ENCODE assay signal across 9 cellular contexts in the genomic region with DNA sequence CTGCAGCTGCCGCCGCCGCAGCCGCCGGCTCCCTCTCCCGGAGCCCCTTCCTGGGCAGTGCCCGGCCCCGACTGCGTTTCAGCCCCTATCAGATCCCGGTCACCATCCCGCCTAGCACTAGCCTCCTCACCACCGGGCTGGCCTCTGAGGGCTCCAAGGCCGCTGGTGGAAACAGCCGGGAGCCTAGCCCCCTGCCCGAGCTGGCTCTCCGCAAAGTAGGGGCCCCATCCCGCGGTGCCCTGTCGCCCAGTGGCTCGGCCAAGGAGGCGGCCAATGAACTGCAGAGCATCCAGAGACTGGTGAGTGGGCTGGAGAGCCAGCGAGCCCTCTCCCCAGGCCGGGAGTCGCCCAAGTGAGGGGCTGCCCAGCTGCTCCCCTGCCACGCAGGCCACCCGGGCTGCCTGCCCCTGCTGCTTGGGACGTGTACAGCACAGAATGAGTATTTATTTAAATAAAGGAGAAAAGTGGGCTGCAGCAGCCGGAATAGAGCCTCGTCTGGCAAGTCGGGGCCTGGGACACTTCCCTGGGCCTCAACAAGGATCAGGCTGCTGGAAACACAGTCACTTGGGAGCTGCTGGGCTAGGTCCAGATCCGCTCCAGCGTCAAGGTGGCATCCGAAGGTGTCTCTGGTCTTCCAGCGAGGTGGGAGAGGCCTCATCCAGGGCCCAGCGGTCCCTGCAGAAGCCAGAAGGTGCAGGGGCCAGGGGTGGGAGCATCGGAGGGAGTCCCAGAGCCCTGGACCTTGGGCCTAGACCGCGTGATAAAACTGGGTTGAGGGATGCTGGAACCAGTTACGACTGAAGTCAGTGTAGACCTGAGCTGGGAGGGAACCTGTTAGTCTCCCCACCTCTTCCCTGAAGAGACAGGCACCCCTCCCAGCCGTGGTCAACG. TPM values are rescaled to one million over a fixed set of nuclear protein-coding genes. Genes with fewer than 3 reads are reported as not detected.
DNase-seq lines count a peak whose midpoint lies in the region; ATAC-seq, FAIRE-seq and TF ChIP-seq lines count a peak whose summit lies in the region.
"Had no signal": no experiment of that assay in that cellular context is flagged by ENCODE, and none has a peak within 500 bp of the region (broad histone marks: within the 10 kb centered on the region; RNA-seq: fewer than 3 reads in every experiment).

No MANE protein-coding gene starts in this region.

- TF ChIP-seq RAD21 in HepG2 (CRISPR knock-in tag; IDR thresholded peaks at IDR 0.05), result no peak

- peaks cover 49% of the 10 kb centered on the region for H3K27me3 Mint-ChIP-seq in activated CD4-positive, alpha-beta T cell treated with anti-CD3 and anti-CD28 coated beads for 36 hours
- peaks cover 71% of the 10 kb centered on the region for H3K27me3 Mint-ChIP-seq in activated naive CD8-positive, alpha-beta T cell treated with anti-CD3 and anti-CD28 coated beads for 36 hours

- no peak overlapping the region for H2AFZ ChIP-seq in HepG2 (ENCODE audit: low read length)

- in situ Hi-C loops in HepG2 (cut with HindIII; ENCODE audit: extremely low pct_ligation_motif_present, low pct_unique_long_range_greater_than_20kb), result no loop called here

- no peaks in the 10 kb centered on the region for H4K20me1 ChIP-seq in HepG2 (ENCODE audit: insufficient read depth, low read length)

- no peaks in the 10 kb centered on the region for H3K27me3 ChIP-seq in HepG2 (ENCODE audit: control insufficient read depth in 1 of 2, insufficient read depth in 2 of 2, low read length in 2 of 2)
- peaks cover 0 to 37% of the 10 kb centered on the region in 2 donors for H3K27me3 ChIP-seq in tibial nerve

- POLR2A ChIA-PET in activated CD4-positive, alpha-beta T cell treated with anti-CD3 and anti-CD28 coated beads for 36 hours (lab: Charles Lee), result no interaction called here
- POLR2A ChIA-PET in HepG2 (lab: Yijun Ruan, JAX), result interaction anchor here (1.0 to 3.7 kb wide), 2 partner anchors 9 to 53 kb away, joined by 3 to 19 read pairs; partner anchors contain the start of gene TBX2

- H3K4me3 ChIP-seq in HepG2 (replicated peaks in 1 of 3; ENCODE audit: insufficient read depth in 1 of 3, low read depth in 2 of 3, low read length in 3 of 3), result 0 out of 6 replicates have a peak overlapping the region, but pooled peaks of 1 of the 3 experiments have one; percentile 77
- peak overlapping the region in 1 of 4 donors; percentile 85 for H3K4me3 ChIP-seq in tibial nerve

- no peaks in the 10 kb centered on the region for H3K36me3 Mint-ChIP-seq in activated CD4-positive, alpha-beta T cell treated with anti-CD3 and anti-CD28 coated beads for 36 hours (ENCODE audit: low read depth)
- no peaks in the 10 kb centered on the region for H3K36me3 Mint-ChIP-seq in activated naive CD8-positive, alpha-beta T cell treated with anti-CD3 and anti-CD28 coated beads for 36 hours

- H3K27ac ChIP-seq in HepG2 (ENCODE audit: extremely low read length, insufficient read depth, low read length), result no peak overlapping the region
- peak overlapping the region; percentile 59 to 95 (median 82) for H3K27ac ChIP-seq in tibial nerve

- WGBS in HepG2 (ENCODE audit: low lambda C conversion rate), result 95% methylated on average over 41 of the region's 41 CpGs
- WGBS in tibial nerve, 2 donors, result 62 to 67% methylated on average over 37 to 40 of the region's 41 CpGs

- peak overlapping the region; percentile 92 for H3K4me2 ChIP-seq in HepG2 (ENCODE audit: low read depth, low read length)

- intact Hi-C loops in activated CD4-positive, alpha-beta T cell treated with anti-CD3 and anti-CD28 coated beads for 36 hours (cut with DNase I, micrococcal nuclease), result no loop called here
- intact Hi-C loops in HepG2 (cut with micrococcal nuclease; ENCODE audit: unreplicated experiment), result loop anchor here (1.0 to 5.0 kb wide), 3 partner anchors 344 to 438 kb away; no protein-coding TSS in a partner anchor

- TF ChIP-seq CTCF in HepG2 (CRISPR knock-in tag; IDR thresholded peaks at IDR 0.05), result no peak
- no peak for TF ChIP-seq CTCF in tibial nerve (IDR thresholded peaks at IDR 0.05)

- H3K27ac Mint-ChIP-seq in activated CD4-positive, alpha-beta T cell treated with anti-CD3 and anti-CD28 coated beads for 36 hours, result no peak overlapping the region
- no peak overlapping the region for H3K27ac Mint-ChIP-seq in activated naive CD8-positive, alpha-beta T cell treated with anti-CD3 and anti-CD28 coated beads for 36 hours

- TF ChIP-seq EP300 in HepG2 (IDR thresholded peaks at IDR 0.05; ENCODE audit: low read depth in 2 of 2, low read length in 2 of 2), result no peak
- TF ChIP-seq EP300 in HepG2 (CRISPR knock-in tag; IDR thresholded peaks at IDR 0.05; ENCODE audit: borderline replicate concordance), result no peak
- no peak for TF ChIP-seq EP300 in tibial nerve (IDR thresholded peaks at IDR 0.05)

- no peak overlapping the region for H3K9ac ChIP-seq in HepG2 (ENCODE audit: insufficient read depth, low read depth, low read length)

- no peak for ATAC-seq in activated CD4-positive, alpha-beta T cell treated with anti-CD3 and anti-CD28 coated beads for 36 hours
- ATAC-seq in HepG2 (no peak), HG03565 (IDR thresholded peaks at IDR 0.05; ENCODE audit: unreplicated experiment) (no peak), GM18520 (IDR thresholded peaks at IDR 0.05; ENCODE audit: unreplicated experiment) (no peak)

- no peaks in the 10 kb centered on the region for H3K79me2 ChIP-seq in HepG2 (ENCODE audit: insufficient read depth, low read length)

- H3K4me3 Mint-ChIP-seq in activated CD4-positive, alpha-beta T cell treated with anti-CD3 and anti-CD28 coated beads for 36 hours, result peak overlapping the region; percentile 45
- peak overlapping the region; percentile 25 for H3K4me3 Mint-ChIP-seq in activated naive CD8-positive, alpha-beta T cell treated with anti-CD3 and anti-CD28 coated beads for 36 hours

- DNase-seq in activated CD4-positive, alpha-beta T cell treated with anti-CD3 and anti-CD28 coated beads for 36 hours, result no peak
- DNase-seq in activated CD4-positive, alpha-beta T cell treated with anti-CD3 and anti-CD28 coated beads for 48 hours, result no peak
- no peak for DNase-seq in activated naive CD8-positive, alpha-beta T cell treated with anti-CD3 and anti-CD28 coated beads for 36 hours
- DNase-seq in HepG2 (ENCODE audit: low spot score), result no peak
- DNase-seq in tibial nerve (ENCODE audit: low spot score in 2 of 2), result peak in 1 of 2 donors; percentile 6
- DNase-seq in stimulated activated CD4-positive, alpha-beta T cell treated with anti-CD3 and anti-CD28 coated beads, Interleukin-12 subunit alpha, Interleukin-12 subunit beta, amount 100 ng/mL, for 4 hours, result no peak

- peaks cover 22% of the 10 kb centered on the region for H3K4me1 Mint-ChIP-seq in activated CD4-positive, alpha-beta T cell treated with anti-CD3 and anti-CD28 coated beads for 36 hours
- peaks cover 17% of the 10 kb centered on the region for H3K4me1 Mint-ChIP-seq in activated naive CD8-positive, alpha-beta T cell treated with anti-CD3 and anti-CD28 coated beads for 36 hours

- no peaks in the 10 kb centered on the region for H3K9me3 Mint-ChIP-seq in activated CD4-positive, alpha-beta T cell treated with anti-CD3 and anti-CD28 coated beads for 36 hours (ENCODE audit: low read depth)
- H3K9me3 Mint-ChIP-seq in activated naive CD8-positive, alpha-beta T cell treated with anti-CD3 and anti-CD28 coated beads for 36 hours, result no peaks in the 10 kb centered on the region

- H3K9me3 ChIP-seq in HepG2 (ENCODE audit: low read length), result no peaks in the 10 kb centered on the region
- no peaks in the 10 kb centered on the region for H3K9me3 ChIP-seq in tibial nerve

- H3K4me1 ChIP-seq in HepG2 (ENCODE audit: insufficient read depth, low read length) (peaks cover 37% of the 10 kb centered on the region), tibial nerve (peaks cover 0 to 82% (median 38%) of the 10 kb centered on the region in 4 donors)

- TF ChIP-seq POLR2A in HepG2 (IDR thresholded peaks at IDR 0.05; ENCODE audit: insufficient read depth in 1 of 2, low read depth in 2 of 2, low read length in 2 of 2) (no peak), tibial nerve (IDR thresholded peaks at IDR 0.05) (no peak)

- CTCF ChIA-PET in activated CD4-positive, alpha-beta T cell treated with anti-CD3 and anti-CD28 coated beads for 36 hours (lab: Charles Lee), result interaction anchor here (0.7 to 1.9 kb wide), 6 partner anchors 12 to 688 kb away, joined by 3 to 10 read pairs (median 3); no protein-coding TSS in a partner anchor
- CTCF ChIA-PET in HepG2 (lab: Yijun Ruan, JAX; ENCODE audit: low intra/inter-chr PET ratio, low total read pairs), result interaction anchor here (1.6 to 1.8 kb wide), 4 partner anchors 52 to 437 kb away, joined by 3 to 13 read pairs (median 9); no protein-coding TSS in a partner anchor

- peaks cover 0 to 5% of the 10 kb centered on the region in 2 experiments; a peak in 2 of 5 replicates for H3K36me3 ChIP-seq in HepG2 (replicated peaks in 1 of 2; ENCODE audit: control insufficient read depth in 1 of 2, insufficient read depth in 2 of 2, low read length in 2 of 2)
- H3K36me3 ChIP-seq in tibial nerve, result peaks cover 0 to 32% (median 0%) of the 10 kb centered on the region in 3 donors

- BruUV-seq in HepG2 (replicated peaks; lab: Mats Ljungman, UMichigan), result no TSS peak

- no peak for FAIRE-seq in HepG2 (lab: Jason Lieb, UNC)
- FAIRE-seq: K562 had no signal

RNA-seq across cellular contexts. Expression of gene TBX2, which starts 8.8 kb away (rescaled TPM):
- not detected for total RNA-seq in activated CD4-positive, alpha-beta T cell treated with anti-CD3 and anti-CD28 coated beads for 36 hours
- not detected for total RNA-seq in activated naive CD8-positive, alpha-beta T cell treated with anti-CD3 and anti-CD28 coated beads for 36 hours
- total RNA-seq in HepG2 (2016; rRNA removed; fragmentation: Illumina TruSeq; extraction: Trizol) (10.2 and 15.3 TPM in 2 replicates), tibial nerve (10 to 100 TPM; 23.2 to 42.0 (median 26.5) TPM)
- 3.7 TPM in 2 replicates for total RNA-seq in HepG2 (2016; cell fraction: cytosol; rRNA removed; fragmentation: Illumina TruSeq; extraction: Trizol; ENCODE audit: low read depth)
- 8.3 and 14.7 TPM in 2 replicates for total RNA-seq in HepG2 (2016; cell fraction: insoluble cytoplasmic fraction; rRNA removed; fragmentation: Illumina TruSeq; extraction: Trizol)
- 9.6 and 10.4 TPM in 2 replicates for total RNA-seq in HepG2 (2016; cell fraction: membrane; rRNA removed; fragmentation: Illumina TruSeq; extraction: Trizol)
- 10.9 and 12.4 TPM in 2 replicates for total RNA-seq in HepG2 (2016; cell fraction: nucleus; rRNA removed; fragmentation: Illumina TruSeq; extraction: Trizol)
- polyA plus RNA-seq in HepG2 (2011; rRNA removed), result 2.8 and 3.0 TPM in 2 replicates
- polyA plus RNA-seq in HepG2 (2011; cell fraction: cytosol; rRNA removed), result 1.9 and 3.7 TPM in 2 replicates
- polyA plus RNA-seq in HepG2 (2011; cell fraction: nucleus; rRNA removed), result 9.5 and 10.4 TPM in 2 replicates
- 1.0 and 1.6 TPM in 2 replicates for polyA plus RNA-seq in HepG2 (2012)
- 2.8 and 3.6 TPM in 2 replicates for polyA plus RNA-seq in HepG2 (2016; cell fraction: cytosol; fragmentation: Illumina TruSeq; extraction: Trizol; ENCODE audit: low read depth)
- 13.1 and 15.6 TPM in 2 replicates for polyA plus RNA-seq in HepG2 (2016; cell fraction: insoluble cytoplasmic fraction; fragmentation: Illumina TruSeq; extraction: Trizol; ENCODE audit: low read depth)
- 8.1 and 8.9 TPM in 2 replicates for polyA plus RNA-seq in HepG2 (2016; cell fraction: membrane; fragmentation: Illumina TruSeq; extraction: Trizol; ENCODE audit: low read depth)
- 26.2 and 30.9 TPM in 2 replicates for polyA plus RNA-seq in HepG2 (2016; cell fraction: nucleus; fragmentation: Illumina TruSeq; extraction: Trizol; ENCODE audit: insufficient read depth, low read depth)
- polyA minus RNA-seq in HepG2 (2011; rRNA and poly(A)+ RNA removed; ENCODE audit: low replicate concordance), result 3.0 and 6.9 TPM in 2 replicates
- 1.5 and 2.4 TPM in 2 replicates for polyA minus RNA-seq in HepG2 (2011; cell fraction: cytosol; rRNA and poly(A)+ RNA removed)
- polyA minus RNA-seq in HepG2 (2011; cell fraction: nucleus; rRNA and poly(A)+ RNA removed), result 4.9 and 5.3 TPM in 2 replicates
- polyA plus RNA-seq: K562 had no signal

RNA-seq across cellular contexts. Expression of gene TBX4, which starts 43.8 kb away (rescaled TPM):
- not detected for total RNA-seq in activated CD4-positive, alpha-beta T cell treated with anti-CD3 and anti-CD28 coated beads for 36 hours
- not detected for total RNA-seq in activated naive CD8-positive, alpha-beta T cell treated with anti-CD3 and anti-CD28 coated beads for 36 hours
- total RNA-seq in HepG2 (2016; rRNA removed; fragmentation: Illumina TruSeq; extraction: Trizol), result 0.86 and 1.1 TPM in 2 replicates
- 0.10 and 0.35 TPM in 2 replicates for total RNA-seq in HepG2 (2016; cell fraction: cytosol; rRNA removed; fragmentation: Illumina TruSeq; extraction: Trizol; ENCODE audit: low read depth)
- 0.92 and 1.3 TPM in 2 replicates for total RNA-seq in HepG2 (2016; cell fraction: insoluble cytoplasmic fraction; rRNA removed; fragmentation: Illumina TruSeq; extraction: Trizol)
- total RNA-seq in HepG2 (2016; cell fraction: membrane; rRNA removed; fragmentation: Illumina TruSeq; extraction: Trizol), result 1.1 and 1.5 TPM in 2 replicates
- total RNA-seq in HepG2 (2016; cell fraction: nucleus; rRNA removed; fragmentation: Illumina TruSeq; extraction: Trizol), result 1.1 and 1.3 TPM in 2 replicates
- 0.11 and 0.17 TPM in 2 replicates for polyA plus RNA-seq in HepG2 (2011; rRNA removed)
- 0.05 and 0.09 TPM in 2 replicates for polyA plus RNA-seq in HepG2 (2011; cell fraction: cytosol; rRNA removed)
- polyA plus RNA-seq in HepG2 (2011; cell fraction: nucleus; rRNA removed), result 0.29 and 0.48 TPM in 2 replicates
- 0.15 and 0.40 TPM in 2 replicates for polyA plus RNA-seq in HepG2 (2012)
- polyA plus RNA-seq in HepG2 (2016; cell fraction: cytosol; fragmentation: Illumina TruSeq; extraction: Trizol; ENCODE audit: low read depth), result 0.14 and 0.16 TPM in 2 replicates
- polyA plus RNA-seq in HepG2 (2016; cell fraction: insoluble cytoplasmic fraction; fragmentation: Illumina TruSeq; extraction: Trizol; ENCODE audit: low read depth), result 1.2 and 1.7 TPM in 2 replicates
- 0.49 and 0.62 TPM in 2 replicates for polyA plus RNA-seq in HepG2 (2016; cell fraction: membrane; fragmentation: Illumina TruSeq; extraction: Trizol; ENCODE audit: low read depth)
- polyA plus RNA-seq in HepG2 (2016; cell fraction: nucleus; fragmentation: Illumina TruSeq; extraction: Trizol; ENCODE audit: insufficient read depth, low read depth), result 1.8 and 2.4 TPM in 2 replicates
- not detected in 2 replicates for polyA minus RNA-seq in HepG2 (2011; rRNA and poly(A)+ RNA removed; ENCODE audit: low replicate concordance)
- not detected in 2 replicates for polyA minus RNA-seq in HepG2 (2011; cell fraction: cytosol; rRNA and poly(A)+ RNA removed)
- not detected in 2 replicates for polyA minus RNA-seq in HepG2 (2011; cell fraction: nucleus; rRNA and poly(A)+ RNA removed)
- not detected for total RNA-seq in tibial nerve
- total RNA-seq: K562 had no signal
- polyA plus RNA-seq: K562 had no signal

Comparison
In these comparisons a context has a peak if more than half of its experiments do, and no peak if none do; other contexts are left out.
1. RNA of gene TBX2, which starts 8.8 kb away (total RNA-seq): 23.2 to 42.0 TPM in tibial nerve and 3.7 to 15.3 TPM in HepG2; not detected in activated CD4-positive, alpha-beta T cell treated with anti-CD3 and anti-CD28 coated beads for 36 hours and not detected in activated naive CD8-positive, alpha-beta T cell treated with anti-CD3 and anti-CD28 coated beads for 36 hours; every median in the first group is over 4 times any median in the second.